ENCODE assay signal across 10 cellular contexts in the genomic region with DNA sequence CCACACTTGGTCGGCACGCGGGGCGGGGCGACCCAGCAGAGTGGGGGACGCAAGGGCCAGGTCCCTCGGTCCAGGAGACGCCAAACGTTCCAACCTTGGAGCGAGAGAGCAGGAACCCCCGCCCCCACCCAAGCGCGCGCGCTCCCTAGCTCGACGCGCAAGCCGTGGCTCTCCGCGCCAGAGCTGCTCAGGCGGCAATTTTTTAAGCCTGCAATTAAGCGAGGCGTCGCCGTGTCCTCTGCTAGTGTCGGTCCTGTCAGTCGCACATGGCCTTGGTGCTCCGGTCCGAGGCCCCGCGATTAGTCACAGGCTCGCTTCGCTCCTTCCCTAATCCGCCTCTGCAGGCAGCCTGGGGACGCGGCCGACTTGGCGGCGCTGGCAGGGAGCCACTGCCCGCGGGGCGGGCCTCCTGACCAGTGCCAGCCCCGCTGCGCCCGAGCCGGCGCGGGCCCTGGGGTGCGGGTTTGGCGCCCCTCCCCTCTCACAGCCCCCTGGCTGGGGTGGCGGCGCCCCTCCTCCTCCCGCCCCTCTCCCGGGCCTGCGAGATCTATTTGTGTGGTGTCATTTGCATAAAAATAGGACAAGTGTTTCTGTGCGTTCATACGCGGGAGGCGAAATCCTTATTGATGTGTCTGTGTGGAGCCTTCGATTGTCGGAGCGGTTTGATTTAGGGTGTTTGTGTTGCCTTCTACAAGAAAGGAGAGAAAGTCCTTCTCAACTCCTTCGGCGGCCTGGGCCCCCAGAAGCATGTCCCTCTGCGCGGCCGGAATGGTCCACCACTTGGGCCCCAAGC. TPM values are rescaled to one million over a fixed set of nuclear protein-coding genes. Genes with fewer than 3 reads are reported as not detected.
DNase-seq lines count a peak whose midpoint lies in the region; ATAC-seq, FAIRE-seq and TF ChIP-seq lines count a peak whose summit lies in the region.
"Had no signal": no experiment of that assay in that cellular context is flagged by ENCODE, and none has a peak within 500 bp of the region (broad histone marks: within the 10 kb centered on the region; RNA-seq: fewer than 3 reads in every experiment).

No MANE protein-coding gene starts in this region.

- in situ Hi-C loops in HepG2 (cut with HindIII; ENCODE audit: extremely low pct_ligation_motif_present, low pct_unique_long_range_greater_than_20kb): loop anchor here (5.0 kb wide), 1 partner anchor 45 kb away; no protein-coding TSS in a partner anchor

- H3K27me3 ChIP-seq in breast epithelium (peaks cover 0 to 88% of the 10 kb centered on the region in 2 donors), HepG2 (ENCODE audit: control insufficient read depth in 1 of 2, insufficient read depth in 2 of 2, low read length in 2 of 2) (no peaks in the 10 kb centered on the region), suprapubic skin (no peaks in the 10 kb centered on the region)

- POLR2A ChIA-PET in activated CD4-positive, alpha-beta T cell treated with anti-CD3 and anti-CD28 coated beads for 36 hours (lab: Charles Lee): no interaction called here
- POLR2A ChIA-PET in HepG2 (lab: Yijun Ruan, JAX): interaction anchor here (0.7 to 3.7 kb wide), 14 partner anchors 9 to 158 kb away, joined by 3 to 54 read pairs (median 6); a partner anchor contains a TSS

- TF ChIP-seq POLR2A in breast epithelium (IDR thresholded peaks at IDR 0.05): no peak
- no peak for TF ChIP-seq POLR2A in HepG2 (IDR thresholded peaks at IDR 0.05; ENCODE audit: insufficient read depth in 1 of 2, low read depth in 2 of 2, low read length in 2 of 2)
- TF ChIP-seq POLR2A in suprapubic skin (IDR thresholded peaks at IDR 0.05): no peak

- no peak overlapping the region for H3K27ac Mint-ChIP-seq in activated CD4-positive, alpha-beta T cell treated with anti-CD3 and anti-CD28 coated beads for 36 hours

- H3K27ac ChIP-seq in breast epithelium (peak overlapping the region; percentile 93 to 98), HepG2 (ENCODE audit: extremely low read length, insufficient read depth, low read length) (peak overlapping the region; percentile 97), suprapubic skin (peak overlapping the region; percentile 96)

- TF ChIP-seq EP300 in HepG2 (IDR thresholded peaks at IDR 0.05; ENCODE audit: low read depth in 2 of 2, low read length in 2 of 2) (no peak), HepG2 (CRISPR knock-in tag; IDR thresholded peaks at IDR 0.05; ENCODE audit: borderline replicate concordance) (no peak), suprapubic skin (IDR thresholded peaks at IDR 0.05) (no peak)

- H2AFZ ChIP-seq in HepG2 (ENCODE audit: low read length): no peak overlapping the region

- peak; percentile 57 for DNase-seq in activated CD4-positive, alpha-beta T cell treated with anti-CD3 and anti-CD28 coated beads for 36 hours
- no peak for DNase-seq in activated CD4-positive, alpha-beta T cell treated with anti-CD3 and anti-CD28 coated beads for 1 hour
- peak; percentile 88 for DNase-seq in NCI-H748 (lab: John Stamatoyannopoulos, UW; ENCODE audit: unreplicated experiment)
- DNase-seq in breast epithelium (ENCODE audit: low spot score in 2 of 2): no peak
- DNase-seq in HepG2 (ENCODE audit: low spot score): no peak
- DNase-seq in suprapubic skin (ENCODE audit: low spot score in 2 of 2): no peak

- CTCF ChIA-PET in activated CD4-positive, alpha-beta T cell treated with anti-CD3 and anti-CD28 coated beads for 36 hours (lab: Charles Lee): no interaction called here
- CTCF ChIA-PET in HepG2 (lab: Yijun Ruan, JAX; ENCODE audit: low intra/inter-chr PET ratio, low total read pairs): no interaction called here

- intact Hi-C loops in activated CD4-positive, alpha-beta T cell treated with anti-CD3 and anti-CD28 coated beads for 36 hours (cut with DNase I, micrococcal nuclease): loop anchor here (2.0 to 10.0 kb wide), 6 partner anchors 45 to 1300 kb away; a partner anchor contains a TSS
- intact Hi-C loops in breast epithelium (cut with DNase I; ENCODE audit: low total_unique reads): no loop called here
- intact Hi-C loops in HepG2 (cut with micrococcal nuclease; ENCODE audit: unreplicated experiment): loop anchor here (2.0 to 5.0 kb wide), 3 partner anchors 35 to 159 kb away; no protein-coding TSS in a partner anchor

- TF ChIP-seq RAD21 in HepG2 (CRISPR knock-in tag; IDR thresholded peaks at IDR 0.05): no peak

- no peaks in the 10 kb centered on the region for H4K20me1 ChIP-seq in HepG2 (ENCODE audit: insufficient read depth, low read length)

- H3K4me1 ChIP-seq in breast epithelium: peaks cover 4 to 6% of the 10 kb centered on the region in 2 donors
- peaks cover 24% of the 10 kb centered on the region for H3K4me1 ChIP-seq in HepG2 (ENCODE audit: insufficient read depth, low read length)
- H3K4me1 ChIP-seq in suprapubic skin: peaks cover 39% of the 10 kb centered on the region

- H3K36me3 Mint-ChIP-seq in activated CD4-positive, alpha-beta T cell treated with anti-CD3 and anti-CD28 coated beads for 36 hours (ENCODE audit: low read depth): no peaks in the 10 kb centered on the region
- H3K36me3 Mint-ChIP-seq: activated naive CD4-positive, alpha-beta T cell treated with anti-CD3 and anti-CD28 coated beads, Interleukin-2, amount 50 U/mL, for 72 hours had no signal

- TF ChIP-seq CTCF in breast epithelium (IDR thresholded peaks at IDR 0.05) (no peak), HepG2 (CRISPR knock-in tag; IDR thresholded peaks at IDR 0.05) (no peak), suprapubic skin (IDR thresholded peaks at IDR 0.05) (no peak)

- WGBS in HepG2 (ENCODE audit: low lambda C conversion rate): 82% methylated on average over 11 of the region's 68 CpGs
- WGBS in suprapubic skin: 3% methylated on average over 8 of the region's 68 CpGs

- H3K36me3 ChIP-seq in breast epithelium (no peaks in the 10 kb centered on the region), HepG2 (replicated peaks in 1 of 2; ENCODE audit: control insufficient read depth in 1 of 2, insufficient read depth in 2 of 2, low read length in 2 of 2) (no peaks in the 10 kb centered on the region), suprapubic skin (no peaks in the 10 kb centered on the region)

- TSS peak; percentile 83 for BruUV-seq in HepG2 (replicated peaks; lab: Mats Ljungman, UMichigan)

- H3K4me3 ChIP-seq in breast epithelium (peak overlapping the region in 2 of 3 donors; percentile 61 to 83), HepG2 (replicated peaks in 1 of 3; ENCODE audit: insufficient read depth in 1 of 3, low read depth in 2 of 3, low read length in 3 of 3) (peak overlapping the region in 1 of 3 experiments; percentile 76; a peak in 3 of 6 replicates), suprapubic skin (peak overlapping the region; percentile 72)

- ATAC-seq in activated CD4-positive, alpha-beta T cell treated with anti-CD3 and anti-CD28 coated beads for 36 hours: peak; percentile 10
- ATAC-seq in HepG2 (no peak), GM18502 (IDR thresholded peaks at IDR 0.05; ENCODE audit: poor library complexity, unreplicated experiment) (no peak), HG03175 (IDR thresholded peaks at IDR 0.05; ENCODE audit: unreplicated experiment) (no peak)

- H3K79me2 ChIP-seq in HepG2 (ENCODE audit: insufficient read depth, low read length): peaks cover 11% of the 10 kb centered on the region

- peaks cover 9% of the 10 kb centered on the region for H3K4me1 Mint-ChIP-seq in activated CD4-positive, alpha-beta T cell treated with anti-CD3 and anti-CD28 coated beads for 36 hours

- peak overlapping the region; percentile 81 for H3K9ac ChIP-seq in HepG2 (ENCODE audit: insufficient read depth, low read depth, low read length)

- peaks cover 4% of the 10 kb centered on the region for H3K27me3 Mint-ChIP-seq in activated CD4-positive, alpha-beta T cell treated with anti-CD3 and anti-CD28 coated beads for 36 hours

- H3K9me3 ChIP-seq in breast epithelium (no peaks in the 10 kb centered on the region), HepG2 (ENCODE audit: low read length) (no peaks in the 10 kb centered on the region), suprapubic skin (no peaks in the 10 kb centered on the region)

- H3K4me2 ChIP-seq in HepG2 (ENCODE audit: low read depth, low read length): peak overlapping the region; percentile 78

- H3K4me3 Mint-ChIP-seq in activated CD4-positive, alpha-beta T cell treated with anti-CD3 and anti-CD28 coated beads for 36 hours: peak overlapping the region; percentile 72

- no peak for FAIRE-seq in HepG2 (lab: Jason Lieb, UNC)

- H3K9me3 Mint-ChIP-seq in activated CD4-positive, alpha-beta T cell treated with anti-CD3 and anti-CD28 coated beads for 36 hours (ENCODE audit: low read depth): no peaks in the 10 kb centered on the region
- H3K9me3 Mint-ChIP-seq: activated naive CD4-positive, alpha-beta T cell treated with anti-CD3 and anti-CD28 coated beads, Interleukin-2, amount 50 U/mL, for 72 hours; stimulated activated naive CD8-positive, alpha-beta T cell treated with anti-CD3 and anti-CD28 coated beads, Interleukin-15, Interleukin-2, amounts not matched to agents 100 ng/mL and 50 ng/mL, for 24 hours had no signal

RNA-seq across cellular contexts. Expression of a gene that starts 9.7 kb away (rescaled TPM):
- 10 to 100 TPM; 34.7 to 51.1 TPM for total RNA-seq in activated CD4-positive, alpha-beta T cell treated with anti-CD3 and anti-CD28 coated beads for 36 hours
- total RNA-seq in breast epithelium (10 to 100 TPM; 11.7 to 28.1 (median 27.9) TPM), HepG2 (2016; rRNA removed; fragmentation: Illumina TruSeq; extraction: Trizol) (15.2 and 18.6 TPM in 2 replicates), suprapubic skin (10 to 100 TPM; 20.9 to 36.0 (median 32.5) TPM)
- 3.2 and 4.8 TPM in 2 replicates for total RNA-seq in HepG2 (2016; cell fraction: cytosol; rRNA removed; fragmentation: Illumina TruSeq; extraction: Trizol; ENCODE audit: low read depth)
- 13.9 and 15.9 TPM in 2 replicates for total RNA-seq in HepG2 (2016; cell fraction: insoluble cytoplasmic fraction; rRNA removed; fragmentation: Illumina TruSeq; extraction: Trizol)
- total RNA-seq in HepG2 (2016; cell fraction: membrane; rRNA removed; fragmentation: Illumina TruSeq; extraction: Trizol): 7.4 and 7.6 TPM in 2 replicates
- total RNA-seq in HepG2 (2016; cell fraction: nucleus; rRNA removed; fragmentation: Illumina TruSeq; extraction: Trizol): 18.8 and 25.8 TPM in 2 replicates
- 14.3 and 15.2 TPM in 2 replicates for polyA plus RNA-seq in HepG2 (2011; rRNA removed)
- 11.5 and 13.8 TPM in 2 replicates for polyA plus RNA-seq in HepG2 (2011; cell fraction: cytosol; rRNA removed)
- 30.4 and 30.6 TPM in 2 replicates for polyA plus RNA-seq in HepG2 (2011; cell fraction: nucleus; rRNA removed)
- polyA plus RNA-seq in HepG2 (2012): 27.3 and 29.3 TPM in 2 replicates
- polyA plus RNA-seq in HepG2 (2016; cell fraction: cytosol; fragmentation: Illumina TruSeq; extraction: Trizol; ENCODE audit: low read depth): 1.2 and 1.3 TPM in 2 replicates
- polyA plus RNA-seq in HepG2 (2016; cell fraction: insoluble cytoplasmic fraction; fragmentation: Illumina TruSeq; extraction: Trizol; ENCODE audit: low read depth): 17.4 and 18.4 TPM in 2 replicates
- polyA plus RNA-seq in HepG2 (2016; cell fraction: membrane; fragmentation: Illumina TruSeq; extraction: Trizol; ENCODE audit: low read depth): 1.3 and 1.9 TPM in 2 replicates
- 27.4 and 28.9 TPM in 2 replicates for polyA plus RNA-seq in HepG2 (2016; cell fraction: nucleus; fragmentation: Illumina TruSeq; extraction: Trizol; ENCODE audit: insufficient read depth, low read depth)
- polyA minus RNA-seq in HepG2 (2011; rRNA and poly(A)+ RNA removed; ENCODE audit: low replicate concordance): 18.3 and 32.5 TPM in 2 replicates
- 40.3 and 40.4 TPM in 2 replicates for polyA minus RNA-seq in HepG2 (2011; cell fraction: cytosol; rRNA and poly(A)+ RNA removed)
- 31.8 TPM in 2 replicates for polyA minus RNA-seq in HepG2 (2011; cell fraction: nucleus; rRNA and poly(A)+ RNA removed)

Comparison
In these comparisons a context has a peak if more than half of its experiments do, and no peak if none do; other contexts are left out.
1. DNase-seq: peak in activated CD4-positive, alpha-beta T cell treated with anti-CD3 and anti-CD28 coated beads for 36 hours (single experiment) and NCI-H748 (single experiment); none in activated CD4-positive, alpha-beta T cell treated with anti-CD3 and anti-CD28 coated beads for 1 hour (single experiment), breast epithelium (0 of 2), HepG2 (single experiment) and suprapubic skin (0 of 2).
2. Peak in every context shown above with its lines, with median percentiles within 50 percentile points of each other: H3K27ac ChIP-seq.